Comparison of ENCODE assay signal across 15 cellular contexts in genomic region chr1:89128003-89128458, GRCh38. TPM values are rescaled to one million over a fixed set of nuclear protein-coding genes. Genes with fewer than 3 reads are reported as not detected.
DNase-seq lines count a peak whose midpoint lies in the region; ATAC-seq and TF ChIP-seq lines count a peak whose summit lies in the region.
"Not testable (repeated sequence)": the region's sequence is repeated elsewhere in the genome, so short reads cannot be mapped to it uniquely, and the experiment has no call there.
"Had no signal": no experiment of that assay in that cellular context is flagged by ENCODE, and none has a peak within 500 bp of the region (broad histone marks: within the 10 kb centered on the region; RNA-seq: fewer than 3 reads in every experiment).

No MANE protein-coding gene starts in this region.

- peak overlapping the region in 5 of 8 donors; percentile 15 to 99 (median 90) for H3K4me3 Mint-ChIP-seq in CD4-positive, alpha-beta memory T cell
- peak overlapping the region; percentile 15 for H3K4me3 Mint-ChIP-seq in T-helper 17 cell
- peak overlapping the region; percentile 66 for H3K4me3 Mint-ChIP-seq in activated naive CD4-positive, alpha-beta T cell treated with anti-CD3 and anti-CD28 coated beads for 36 hours
- not testable (repeated sequence) for H3K4me3 Mint-ChIP-seq in chondrocyte (ENCODE audit: unreplicated experiment)
- peak overlapping the region; percentile 83 for H3K4me3 Mint-ChIP-seq in stimulated activated effector memory CD8-positive, alpha-beta T cell treated with anti-CD3 and anti-CD28 coated beads, Interleukin-12 subunit alpha, Interleukin-12 subunit beta, amount 100 ng/mL, for 72 hours

- peak overlapping the region; percentile 59 for H3K27ac ChIP-seq in CD4-positive, alpha-beta memory T cell (ENCODE audit: low read depth, low read length)
- H3K27ac ChIP-seq in right cardiac atrium (ENCODE audit: low read length): not testable (repeated sequence)
- H3K27ac ChIP-seq in neutrophil (peak overlapping the region; percentile 88), upper lobe of right lung (peak overlapping the region; percentile 92)

- WGBS in right cardiac atrium: 98% methylated on average over 31 of the region's 31 CpGs

- peaks cover 36% of the 10 kb centered on the region for H3K4me1 ChIP-seq in CD4-positive, alpha-beta memory T cell (ENCODE audit: insufficient read depth, low read length)
- H3K4me1 ChIP-seq in right cardiac atrium (ENCODE audit: control insufficient read depth, insufficient read depth, low read length): not testable (repeated sequence)
- H3K4me1 ChIP-seq in neutrophil (ENCODE audit: control insufficient read depth in 1 of 2, insufficient read depth in 1 of 2, low read depth in 1 of 2, low read length in 1 of 2) (peaks cover 49 to 58% of the 10 kb centered on the region in 2 experiments), upper lobe of right lung (peaks cover 33% of the 10 kb centered on the region)

- not testable (repeated sequence) for H3K27me3 Mint-ChIP-seq in CD4-positive, alpha-beta memory T cell; T-helper 17 cell; activated naive CD4-positive, alpha-beta T cell treated with anti-CD3 and anti-CD28 coated beads for 36 hours (ENCODE audit: low read depth); chondrocyte (ENCODE audit: low read depth)

- POLR2A ChIA-PET in CD4-positive, alpha-beta memory T cell (lab: Charles Lee; ENCODE audit: partially characterized antibody): interaction anchor here (1.1 to 3.6 kb wide), 10 partner anchors 11 to 237 kb away, joined by 3 to 42 read pairs (median 9); partner anchors contain the start of gene GBP1

- not testable (repeated sequence) for H3K9me3 ChIP-seq in CD4-positive, alpha-beta memory T cell (ENCODE audit: control insufficient read depth in 1 of 2, low read length in 2 of 2); T-helper 17 cell (ENCODE audit: control insufficient read depth, low read length, poor library complexity, severe bottlenecking); right cardiac atrium (ENCODE audit: control insufficient read depth, low read length); neutrophil; upper lobe of right lung

- TF ChIP-seq CTCF in chondrocyte (IDR thresholded peaks at IDR 0.05); neutrophil (IDR thresholded peaks at IDR 0.05); upper lobe of right lung (IDR thresholded peaks at IDR 0.05): not testable (repeated sequence)

- H3K27ac Mint-ChIP-seq in CD4-positive, alpha-beta memory T cell: peak overlapping the region in 3 of 7 donors; percentile 93 to 98 (median 94)
- H3K27ac Mint-ChIP-seq in T-helper 17 cell: peak overlapping the region; percentile 97
- H3K27ac Mint-ChIP-seq in activated naive CD4-positive, alpha-beta T cell treated with anti-CD3 and anti-CD28 coated beads for 36 hours: peak overlapping the region; percentile 96
- not testable (repeated sequence) for H3K27ac Mint-ChIP-seq in chondrocyte (ENCODE audit: unreplicated experiment)
- H3K27ac Mint-ChIP-seq in stimulated activated effector memory CD8-positive, alpha-beta T cell treated with anti-CD3 and anti-CD28 coated beads, Interleukin-12 subunit alpha, Interleukin-12 subunit beta, amount 100 ng/mL, for 72 hours: peak overlapping the region; percentile 85

- ATAC-seq in T-helper 17 cell; right cardiac atrium; stimulated activated effector memory CD8-positive, alpha-beta T cell treated with anti-CD3 and anti-CD28 coated beads, Interleukin-12 subunit alpha, Interleukin-12 subunit beta, amount 100 ng/mL, for 72 hours; upper lobe of right lung: not testable (repeated sequence)

- not testable (repeated sequence) for H3K4me3 ChIP-seq in CD4-positive, alpha-beta memory T cell (ENCODE audit: low read length in 2 of 2); right cardiac atrium (ENCODE audit: low read length); upper lobe of right lung
- peak overlapping the region in 1 of 2 experiments; percentile 47 for H3K4me3 ChIP-seq in neutrophil (ENCODE audit: low read depth in 1 of 2, low read length in 1 of 2)

- intact Hi-C loops in CD4-positive, alpha-beta memory T cell (cut with micrococcal nuclease); activated naive CD4-positive, alpha-beta T cell treated with anti-CD3 and anti-CD28 coated beads for 36 hours (cut with micrococcal nuclease); right cardiac atrium (cut with DNase I); upper lobe of right lung (cut with DNase I): not testable (repeated sequence)

- H3K4me1 Mint-ChIP-seq in CD4-positive, alpha-beta memory T cell: peaks cover 27 to 61% (median 41%) of the 10 kb centered on the region in 4 donors
- H3K4me1 Mint-ChIP-seq in T-helper 17 cell: peaks cover 43% of the 10 kb centered on the region
- peaks cover 31% of the 10 kb centered on the region for H3K4me1 Mint-ChIP-seq in activated naive CD4-positive, alpha-beta T cell treated with anti-CD3 and anti-CD28 coated beads for 36 hours (ENCODE audit: low read depth)
- H3K4me1 Mint-ChIP-seq in chondrocyte (ENCODE audit: low read depth): not testable (repeated sequence)
- H3K4me1 Mint-ChIP-seq in stimulated activated effector memory CD8-positive, alpha-beta T cell treated with anti-CD3 and anti-CD28 coated beads, Interleukin-12 subunit alpha, Interleukin-12 subunit beta, amount 100 ng/mL, for 72 hours: peaks cover 40% of the 10 kb centered on the region

- CTCF ChIA-PET in CD4-positive, alpha-beta memory T cell (lab: Charles Lee; ENCODE audit: partially characterized antibody): interaction anchor here (1.6 to 2.0 kb wide), 7 partner anchors 42 to 230 kb away, joined by 3 to 13 read pairs (median 7); partner anchors contain the start of genes GBP3 and GBP4
- CTCF ChIA-PET in activated naive CD4-positive, alpha-beta T cell treated with anti-CD3 and anti-CD28 coated beads for 36 hours (lab: Charles Lee): interaction anchor here (1.2 to 1.3 kb wide), 2 partner anchors 42 to 142 kb away, joined by 4 to 5 read pairs; no protein-coding TSS in a partner anchor

- not testable (repeated sequence) for H3K9me3 Mint-ChIP-seq in CD4-positive, alpha-beta memory T cell; activated naive CD4-positive, alpha-beta T cell treated with anti-CD3 and anti-CD28 coated beads for 36 hours; chondrocyte (ENCODE audit: low read depth); stimulated activated effector memory CD8-positive, alpha-beta T cell treated with anti-CD3 and anti-CD28 coated beads, Interleukin-12 subunit alpha, Interleukin-12 subunit beta, amount 100 ng/mL, for 72 hours

- peak in 1 of 5 donors; percentile 42 for DNase-seq in CD4-positive, alpha-beta memory T cell
- DNase-seq in T-helper 17 cell; activated naive CD4-positive, alpha-beta T cell treated with anti-CD3 and anti-CD28 coated beads for 36 hours; stimulated activated effector memory CD8-positive, alpha-beta T cell treated with anti-CD3 and anti-CD28 coated beads, Interleukin-12 subunit alpha, Interleukin-12 subunit beta, amount 100 ng/mL, for 72 hours (ENCODE audit: low spot score in 2 of 2); upper lobe of right lung: not testable (repeated sequence)
- DNase-seq in chondrocyte (ENCODE audit: low spot score): peak; percentile 52
- DNase-seq in right cardiac atrium: peak in 2 of 3 donors; percentile 46 to 48

- not testable (repeated sequence) for H3K36me3 ChIP-seq in CD4-positive, alpha-beta memory T cell (ENCODE audit: insufficient read depth, low read length); neutrophil; upper lobe of right lung

- H3K27me3 ChIP-seq in CD4-positive, alpha-beta memory T cell (ENCODE audit: insufficient read depth, low read length); right cardiac atrium (ENCODE audit: control insufficient read depth, insufficient read depth); neutrophil; upper lobe of right lung: not testable (repeated sequence)

- peaks cover 10 to 40% of the 10 kb centered on the region in 2 donors for H3K36me3 Mint-ChIP-seq in CD4-positive, alpha-beta memory T cell
- H3K36me3 Mint-ChIP-seq in T-helper 17 cell (ENCODE audit: low read depth); chondrocyte (ENCODE audit: low read depth): not testable (repeated sequence)
- H3K36me3 Mint-ChIP-seq in activated naive CD4-positive, alpha-beta T cell treated with anti-CD3 and anti-CD28 coated beads for 36 hours (ENCODE audit: low read depth): peaks cover 27% of the 10 kb centered on the region
- peaks cover 26% of the 10 kb centered on the region for H3K36me3 Mint-ChIP-seq in stimulated activated effector memory CD8-positive, alpha-beta T cell treated with anti-CD3 and anti-CD28 coated beads, Interleukin-12 subunit alpha, Interleukin-12 subunit beta, amount 100 ng/mL, for 72 hours

RNA-seq across cellular contexts. Expression of gene GBP2, which starts 2.1 kb away (rescaled TPM):
- total RNA-seq in CD4-positive, alpha-beta memory T cell: 100 to 1,000 TPM; 186 to 199 TPM
- polyA plus RNA-seq in CD4-positive, alpha-beta memory T cell: 100 to 1,000 TPM; 109 to 127 TPM
- total RNA-seq in T-helper 17 cell (10 to 100 TPM; 88.4 to 98.8 TPM), chondrocyte (0.42 to 0.56 TPM in 2 of 3 replicates, not detected in the other), right cardiac atrium (10 to 100 TPM; 11.3 to 18.9 (median 14.0) TPM), upper lobe of right lung (40.8 TPM)
- total RNA-seq in activated naive CD4-positive, alpha-beta T cell treated with anti-CD3 and anti-CD28 coated beads for 36 hours: 100 to 1,000 TPM; 338 to 351 TPM
- 22.9 TPM for polyA plus RNA-seq in right cardiac atrium

RNA-seq across cellular contexts. Expression of gene GBP7, which starts 47.8 kb away (rescaled TPM):
- under 1 TPM; 0.17 TPM for total RNA-seq in CD4-positive, alpha-beta memory T cell
- not detected for polyA plus RNA-seq in CD4-positive, alpha-beta memory T cell
- total RNA-seq in T-helper 17 cell (not detected), chondrocyte (not detected in 3 replicates), right cardiac atrium (under 1 TPM in 1 of 4 donors, not detected in 3; 0.11 TPM), upper lobe of right lung (0.32 TPM)
- total RNA-seq in activated naive CD4-positive, alpha-beta T cell treated with anti-CD3 and anti-CD28 coated beads for 36 hours: under 1 TPM in 1 of 2 experiments, not detected in 1; 0.12 TPM
- polyA plus RNA-seq in right cardiac atrium: 0.05 TPM
- total RNA-seq: bronchial epithelial cell; fibroblast of lung; glomerular endothelial cell; H7; subcutaneous adipose tissue; T-helper 2 cell treated with Interferon-gamma antibody and Interleukin-4, amounts not matched to agents 100 ng/mL and 5 ng/mL, for 36 hours had no signal
- polyA plus RNA-seq: CD8-positive, alpha-beta memory T cell; fibroblast of lung had no signal
